Comparison of ENCODE assay signal across 26 cellular contexts in genomic region chr1:15277370-15277769, GRCh38. TPM values are rescaled to one million over a fixed set of nuclear protein-coding genes. Genes with fewer than 3 reads are reported as not detected.
"Had no signal": no experiment of that assay in that cellular context is flagged by ENCODE, and none has a peak within 500 bp of the region (broad histone marks: within the 10 kb centered on the region; RNA-seq: fewer than 3 reads in every experiment).

No MANE protein-coding gene starts in this region.

- H3K27ac ChIP-seq: coronary artery, gastroesophageal sphincter, neutrophil, ovary, sigmoid colon, stomach, thyroid gland had no signal

- DNase-seq: activated B cell treated with CpG ODN at 0.5 μM for 24 hours; activated CD4-positive, alpha-beta T cell treated with anti-CD3 and anti-CD28 coated beads, Interleukin-2, amount 50 U/mL, for 1 hour; activated CD8-positive, alpha-beta T cell treated with anti-CD3 and anti-CD28 coated beads for 36 hours; activated naive CD4-positive, alpha-beta T cell; activated T-cell treated with anti-CD3 and anti-CD28 coated beads for 4 hours; activated T-cell treated with anti-CD3 and anti-CD28 coated beads, Interleukin-2, amount 50 U/mL, for 72 hours; hippocampal formation; left cardiac atrium; left ventricle myocardium superior; naive B cell; nephron progenitor cell; ovary; sigmoid colon; small intestine; stimulated activated CD4-positive, alpha-beta T cell treated with anti-CD3 and anti-CD28 coated beads, Interleukin-1b, Interleukin-23, amount 100 ng/mL, for 48 hours; stimulated activated naive B cell treated with anti-CD40 and anti-IgM and Interleukin-4, amounts not matched to agents 10 μg/mL and 1 μg/mL and 100 μg/mL, for 72 hours; stomach; thyroid gland had no signal

- ATAC-seq: activated CD8-positive, alpha-beta T cell treated with anti-CD3 and anti-CD28 coated beads for 36 hours; activated naive CD4-positive, alpha-beta T cell treated with anti-CD3 and anti-CD28 coated beads, Interleukin-2, amount 50 U/mL, for 72 hours; activated T-cell treated with anti-CD3 and anti-CD28 coated beads, Interleukin-2, amount 50 U/mL, for 72 hours; gastroesophageal sphincter; left cardiac atrium; left ventricle myocardium superior; stimulated activated naive B cell treated with anti-CD40 and anti-IgM and Interleukin-4, amounts not matched to agents 10 μg/mL and 1 μg/mL and 100 μg/mL, for 72 hours had no signal

- H3K4me1 Mint-ChIP-seq: activated B cell treated with CpG ODN at 0.5 μM for 24 hours; naive B cell; stimulated activated naive B cell treated with anti-CD40 and anti-IgM and Interleukin-4, amounts not matched to agents 10 μg/mL and 1 μg/mL and 100 μg/mL, for 72 hours had no signal

- H3K36me3 Mint-ChIP-seq: activated naive CD4-positive, alpha-beta T cell treated with anti-CD3 and anti-CD28 coated beads, Interleukin-2, amount 50 U/mL, for 72 hours; mesothelial cell of epicardium; naive B cell; stimulated activated naive B cell treated with anti-CD40 and anti-IgM and Interleukin-4, amounts not matched to agents 10 μg/mL and 1 μg/mL and 100 μg/mL, for 72 hours had no signal

- H3K4me3 ChIP-seq: coronary artery, gastroesophageal sphincter, ovary, sigmoid colon, stomach, thyroid gland had no signal

- H3K9me3 Mint-ChIP-seq: activated B cell treated with CpG ODN at 0.5 μM for 24 hours; activated CD8-positive, alpha-beta T cell treated with anti-CD3 and anti-CD28 coated beads for 36 hours; activated naive CD4-positive, alpha-beta T cell treated with anti-CD3 and anti-CD28 coated beads, Interleukin-2, amount 50 U/mL, for 72 hours; activated T-cell treated with anti-CD3 and anti-CD28 coated beads, Interleukin-2, amount 50 U/mL, for 72 hours; mesothelial cell of epicardium; naive B cell; nephron progenitor cell; stimulated activated naive B cell treated with anti-CD40 and anti-IgM and Interleukin-4, amounts not matched to agents 10 μg/mL and 1 μg/mL and 100 μg/mL, for 72 hours had no signal

- H3K36me3 ChIP-seq: gastroesophageal sphincter, neutrophil, ovary, sigmoid colon, stomach, thyroid gland had no signal

- H3K27ac Mint-ChIP-seq: activated B cell treated with CpG ODN at 0.5 μM for 24 hours; activated CD8-positive, alpha-beta T cell treated with anti-CD3 and anti-CD28 coated beads for 36 hours; activated naive CD4-positive, alpha-beta T cell treated with anti-CD3 and anti-CD28 coated beads, Interleukin-2, amount 50 U/mL, for 72 hours; activated T-cell treated with anti-CD3 and anti-CD28 coated beads, Interleukin-2, amount 50 U/mL, for 72 hours; mesothelial cell of epicardium; naive B cell; nephron progenitor cell; progenitor cell of endocrine pancreas; stimulated activated naive B cell treated with anti-CD40 and anti-IgM and Interleukin-4, amounts not matched to agents 10 μg/mL and 1 μg/mL and 100 μg/mL, for 72 hours had no signal

- H3K27me3 ChIP-seq: gastroesophageal sphincter, ovary, sigmoid colon, thyroid gland had no signal

- H3K9me3 ChIP-seq: gastroesophageal sphincter, neutrophil, ovary, sigmoid colon, stomach, thyroid gland had no signal

- H3K4me3 Mint-ChIP-seq: activated B cell treated with CpG ODN at 0.5 μM for 24 hours; activated CD8-positive, alpha-beta T cell treated with anti-CD3 and anti-CD28 coated beads for 36 hours; activated T-cell treated with anti-CD3 and anti-CD28 coated beads, Interleukin-2, amount 50 U/mL, for 72 hours; mesothelial cell of epicardium; naive B cell; nephron progenitor cell; stimulated activated naive B cell treated with anti-CD40 and anti-IgM and Interleukin-4, amounts not matched to agents 10 μg/mL and 1 μg/mL and 100 μg/mL, for 72 hours had no signal

RNA-seq across cellular contexts. Expression of gene FHAD1, which starts 30.3 kb away (rescaled TPM):
- total RNA-seq: activated B cell treated with CpG ODN at 0.5 μM for 24 hours; left ventricle myocardium superior; lung microvascular endothelial cell; T-helper 1 cell treated with Interleukin-12 subunit alpha and Interleukin-12 subunit beta and Interleukin-4 antibody, amounts not matched to agents 30 ng/mL and 1 ng/mL, for 36 hours had no signal
